Comparison of ENCODE assay signal across 1 cellular context in the genomic region with DNA sequence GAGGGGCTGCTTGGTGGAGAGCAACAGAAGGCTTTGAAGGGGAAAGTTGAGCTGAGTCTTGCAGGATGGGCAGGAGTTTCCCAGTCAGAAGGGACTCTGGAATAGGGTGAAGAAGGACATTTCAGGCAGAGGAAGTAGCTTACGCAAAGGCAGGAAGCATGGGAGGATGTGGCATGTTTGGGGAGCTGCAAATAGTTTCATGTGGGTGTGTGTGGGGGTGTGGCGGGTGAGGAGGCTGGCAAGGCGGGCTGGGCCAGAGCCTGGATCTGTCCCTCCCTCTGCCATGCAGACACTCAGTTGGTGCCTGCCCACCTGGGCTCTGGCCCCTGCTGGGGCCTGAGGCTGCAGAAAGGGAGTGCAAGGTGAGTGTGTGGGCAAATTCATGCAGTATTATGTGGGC.
TF ChIP-seq lines count a peak whose summit lies in the region.

No MANE protein-coding gene starts in this region.

TF ChIP-seq in H1, 55 proteins besides CTCF, POLR2A, EP300 and RAD21 (continued from another document):
- TF ChIP-seq, protein P1, sequence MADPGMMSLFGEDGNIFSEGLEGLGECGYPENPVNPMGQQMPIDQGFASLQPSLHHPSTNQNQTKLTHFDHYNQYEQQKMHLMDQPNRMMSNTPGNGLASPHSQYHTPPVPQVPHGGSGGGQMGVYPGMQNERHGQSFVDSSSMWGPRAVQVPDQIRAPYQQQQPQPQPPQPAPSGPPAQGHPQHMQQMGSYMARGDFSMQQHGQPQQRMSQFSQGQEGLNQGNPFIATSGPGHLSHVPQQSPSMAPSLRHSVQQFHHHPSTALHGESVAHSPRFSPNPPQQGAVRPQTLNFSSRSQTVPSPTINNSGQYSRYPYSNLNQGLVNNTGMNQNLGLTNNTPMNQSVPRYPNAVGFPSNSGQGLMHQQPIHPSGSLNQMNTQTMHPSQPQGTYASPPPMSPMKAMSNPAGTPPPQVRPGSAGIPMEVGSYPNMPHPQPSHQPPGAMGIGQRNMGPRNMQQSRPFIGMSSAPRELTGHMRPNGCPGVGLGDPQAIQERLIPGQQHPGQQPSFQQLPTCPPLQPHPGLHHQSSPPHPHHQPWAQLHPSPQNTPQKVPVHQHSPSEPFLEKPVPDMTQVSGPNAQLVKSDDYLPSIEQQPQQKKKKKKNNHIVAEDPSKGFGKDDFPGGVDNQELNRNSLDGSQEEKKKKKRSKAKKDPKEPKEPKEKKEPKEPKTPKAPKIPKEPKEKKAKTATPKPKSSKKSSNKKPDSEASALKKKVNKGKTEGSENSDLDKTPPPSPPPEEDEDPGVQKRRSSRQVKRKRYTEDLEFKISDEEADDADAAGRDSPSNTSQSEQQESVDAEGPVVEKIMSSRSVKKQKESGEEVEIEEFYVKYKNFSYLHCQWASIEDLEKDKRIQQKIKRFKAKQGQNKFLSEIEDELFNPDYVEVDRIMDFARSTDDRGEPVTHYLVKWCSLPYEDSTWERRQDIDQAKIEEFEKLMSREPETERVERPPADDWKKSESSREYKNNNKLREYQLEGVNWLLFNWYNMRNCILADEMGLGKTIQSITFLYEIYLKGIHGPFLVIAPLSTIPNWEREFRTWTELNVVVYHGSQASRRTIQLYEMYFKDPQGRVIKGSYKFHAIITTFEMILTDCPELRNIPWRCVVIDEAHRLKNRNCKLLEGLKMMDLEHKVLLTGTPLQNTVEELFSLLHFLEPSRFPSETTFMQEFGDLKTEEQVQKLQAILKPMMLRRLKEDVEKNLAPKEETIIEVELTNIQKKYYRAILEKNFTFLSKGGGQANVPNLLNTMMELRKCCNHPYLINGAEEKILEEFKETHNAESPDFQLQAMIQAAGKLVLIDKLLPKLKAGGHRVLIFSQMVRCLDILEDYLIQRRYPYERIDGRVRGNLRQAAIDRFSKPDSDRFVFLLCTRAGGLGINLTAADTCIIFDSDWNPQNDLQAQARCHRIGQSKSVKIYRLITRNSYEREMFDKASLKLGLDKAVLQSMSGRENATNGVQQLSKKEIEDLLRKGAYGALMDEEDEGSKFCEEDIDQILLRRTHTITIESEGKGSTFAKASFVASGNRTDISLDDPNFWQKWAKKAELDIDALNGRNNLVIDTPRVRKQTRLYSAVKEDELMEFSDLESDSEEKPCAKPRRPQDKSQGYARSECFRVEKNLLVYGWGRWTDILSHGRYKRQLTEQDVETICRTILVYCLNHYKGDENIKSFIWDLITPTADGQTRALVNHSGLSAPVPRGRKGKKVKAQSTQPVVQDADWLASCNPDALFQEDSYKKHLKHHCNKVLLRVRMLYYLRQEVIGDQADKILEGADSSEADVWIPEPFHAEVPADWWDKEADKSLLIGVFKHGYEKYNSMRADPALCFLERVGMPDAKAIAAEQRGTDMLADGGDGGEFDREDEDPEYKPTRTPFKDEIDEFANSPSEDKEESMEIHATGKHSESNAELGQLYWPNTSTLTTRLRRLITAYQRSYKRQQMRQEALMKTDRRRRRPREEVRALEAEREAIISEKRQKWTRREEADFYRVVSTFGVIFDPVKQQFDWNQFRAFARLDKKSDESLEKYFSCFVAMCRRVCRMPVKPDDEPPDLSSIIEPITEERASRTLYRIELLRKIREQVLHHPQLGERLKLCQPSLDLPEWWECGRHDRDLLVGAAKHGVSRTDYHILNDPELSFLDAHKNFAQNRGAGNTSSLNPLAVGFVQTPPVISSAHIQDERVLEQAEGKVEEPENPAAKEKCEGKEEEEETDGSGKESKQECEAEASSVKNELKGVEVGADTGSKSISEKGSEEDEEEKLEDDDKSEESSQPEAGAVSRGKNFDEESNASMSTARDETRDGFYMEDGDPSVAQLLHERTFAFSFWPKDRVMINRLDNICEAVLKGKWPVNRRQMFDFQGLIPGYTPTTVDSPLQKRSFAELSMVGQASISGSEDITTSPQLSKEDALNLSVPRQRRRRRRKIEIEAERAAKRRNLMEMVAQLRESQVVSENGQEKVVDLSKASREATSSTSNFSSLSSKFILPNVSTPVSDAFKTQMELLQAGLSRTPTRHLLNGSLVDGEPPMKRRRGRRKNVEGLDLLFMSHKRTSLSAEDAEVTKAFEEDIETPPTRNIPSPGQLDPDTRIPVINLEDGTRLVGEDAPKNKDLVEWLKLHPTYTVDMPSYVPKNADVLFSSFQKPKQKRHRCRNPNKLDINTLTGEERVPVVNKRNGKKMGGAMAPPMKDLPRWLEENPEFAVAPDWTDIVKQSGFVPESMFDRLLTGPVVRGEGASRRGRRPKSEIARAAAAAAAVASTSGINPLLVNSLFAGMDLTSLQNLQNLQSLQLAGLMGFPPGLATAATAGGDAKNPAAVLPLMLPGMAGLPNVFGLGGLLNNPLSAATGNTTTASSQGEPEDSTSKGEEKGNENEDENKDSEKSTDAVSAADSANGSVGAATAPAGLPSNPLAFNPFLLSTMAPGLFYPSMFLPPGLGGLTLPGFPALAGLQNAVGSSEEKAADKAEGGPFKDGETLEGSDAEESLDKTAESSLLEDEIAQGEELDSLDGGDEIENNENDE (IDR thresholded peaks at IDR 0.05; ENCODE audit: insufficient replicate concordance, low read length) = no peak
- TF ChIP-seq BRCA1 (IDR thresholded peaks at IDR 0.05; ENCODE audit: low read depth, low read length) (no peak), ASH2L (IDR thresholded peaks at IDR 0.05; ENCODE audit: low read length) (no peak), JUN (IDR thresholded peaks at IDR 0.05; ENCODE audit: low read depth, low read length) (no peak), TAF1 (IDR thresholded peaks at IDR 0.05; ENCODE audit: low read depth, low read length) (no peak), POU5F1 (IDR thresholded peaks at IDR 0.05; ENCODE audit: low read depth, low read length) (no peak), RNF2 (IDR thresholded peaks at IDR 0.05; ENCODE audit: borderline replicate concordance, low read depth, low read length, missing control alignments, poor library complexity, severe bottlenecking) (no peak), SP1 (IDR thresholded peaks at IDR 0.05; ENCODE audit: low read depth, low read length) (no peak), EGR1 (IDR thresholded peaks at IDR 0.05; ENCODE audit: borderline replicate concordance, low read depth, low read length) (no peak), HDAC2 (IDR thresholded peaks at IDR 0.05; ENCODE audit: borderline replicate concordance in 1 of 2, low read depth in 2 of 2, low read length in 2 of 2) (no peak)
TF ChIP-seq in H1: peak in this region for 0.
